22 cellular contexts compared by ENCODE assay signal in the genomic region with DNA sequence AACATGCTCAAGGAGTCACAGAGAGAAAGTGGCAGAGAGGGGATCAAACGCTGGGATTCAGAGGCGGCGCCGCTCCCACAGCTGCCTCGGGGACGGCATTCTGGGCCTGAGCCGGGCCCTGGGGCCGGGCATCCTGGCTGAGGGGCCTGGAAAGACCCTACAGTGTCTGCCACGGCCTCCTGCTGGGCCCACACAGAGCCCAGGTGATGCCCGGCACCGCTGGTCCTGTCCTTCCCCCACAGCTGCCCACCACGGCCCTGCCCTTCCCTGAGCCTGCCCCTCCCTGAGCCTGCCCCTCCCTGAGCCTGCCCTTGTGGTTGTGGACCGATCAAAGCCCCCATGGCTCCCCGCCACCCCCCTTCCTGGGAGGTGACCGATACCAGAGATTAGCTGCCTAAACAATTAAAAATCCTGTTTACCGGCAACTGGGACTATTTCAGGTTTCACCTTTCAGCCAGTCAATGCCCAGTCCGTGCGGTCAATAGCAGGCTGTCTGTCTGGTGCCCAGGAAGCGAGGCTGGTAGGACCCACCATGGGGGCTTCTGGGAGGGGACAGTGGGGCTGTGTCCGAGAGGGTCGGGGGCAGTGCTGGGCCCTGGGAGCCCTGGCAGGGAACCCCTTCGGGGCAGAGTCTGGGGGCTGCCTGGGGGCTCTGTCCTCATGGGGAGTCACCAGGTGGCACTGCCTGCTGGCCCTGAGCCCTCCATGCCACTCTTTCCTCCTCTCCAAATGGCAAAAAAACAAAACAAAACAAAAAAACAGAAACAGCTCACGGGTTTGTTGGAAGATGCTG. TPM values are rescaled to one million over a fixed set of nuclear protein-coding genes. Genes with fewer than 3 reads are reported as not detected.
DNase-seq lines count a peak whose midpoint lies in the region; ATAC-seq and TF ChIP-seq lines count a peak whose summit lies in the region.
"Had no signal": no experiment of that assay in that cellular context is flagged by ENCODE, and none has a peak within 500 bp of the region (broad histone marks: within the 10 kb centered on the region; RNA-seq: fewer than 3 reads in every experiment).

No MANE protein-coding gene starts in this region.

- H3K9ac ChIP-seq in Loucy (ENCODE audit: low read depth, low read length, poor library complexity, severe bottlenecking), result no peak overlapping the region
- H3K9ac ChIP-seq: KMS-11, SK-N-SH had no signal

- H3K27me3 Mint-ChIP-seq in Calu3 (ENCODE audit: unreplicated experiment) (peaks cover 100% of the 10 kb centered on the region), progenitor cell of endocrine pancreas (no peaks in the 10 kb centered on the region), T-helper 17 cell (peaks cover 30% of the 10 kb centered on the region), T-cell (peaks cover 3 to 22% of the 10 kb centered on the region in 2 donors)

- no peak for DNase-seq in Calu3
- peak; percentile 21 to 35 for DNase-seq in erythroblast (lab: John Stamatoyannopoulos, UW)
- DNase-seq in progenitor cell of endocrine pancreas (ENCODE audit: low spot score, unreplicated experiment), result no peak
- DNase-seq in T-helper 17 cell, result no peak
- DNase-seq in NOMO-1 (lab: John Stamatoyannopoulos, UW; ENCODE audit: unreplicated experiment in 2 of 2), result no peak
- DNase-seq in T-cell, result no peak
- DNase-seq: CD8-positive, alpha-beta T cell; DND-41; IMR-90; NCI-H1092; NCI-H1417 treated with DMSO at 0.1 percent for 48 hours; NCI-H187; NCI-H2081 treated with DMSO at 0.1 percent for 48 hours; NCI-H2171 treated with DMSO at 0.1 percent for 48 hours; NCI-H524; NCI-H774; PC-3; SK-N-SH; SW 1271 had no signal

- TF ChIP-seq CTCF in Calu3 (IDR thresholded peaks at IDR 0.05; ENCODE audit: unreplicated experiment), result no peak
- TF ChIP-seq CTCF in Loucy (conservative IDR thresholded peaks at IDR 0.05; ENCODE audit: low read length), result no peak
- TF ChIP-seq CTCF in progenitor cell of endocrine pancreas (IDR thresholded peaks at IDR 0.05; ENCODE audit: unreplicated experiment), result no peak

- BruUV-seq in Calu3 (replicated peaks; lab: Mats Ljungman, UMichigan), result no TSS peak

- no peaks in the 10 kb centered on the region for H3K9me3 Mint-ChIP-seq in Calu3 (ENCODE audit: low read depth, unreplicated experiment)
- no peaks in the 10 kb centered on the region for H3K9me3 Mint-ChIP-seq in progenitor cell of endocrine pancreas (ENCODE audit: low read depth)
- H3K9me3 Mint-ChIP-seq in T-cell, result no peaks in the 10 kb centered on the region
- H3K9me3 Mint-ChIP-seq: CD8-positive, alpha-beta T cell had no signal

- H2AFZ ChIP-seq in Loucy (ENCODE audit: low read length), result no peak overlapping the region

- POLR2A ChIA-PET in T-cell (lab: Charles Lee), result no interaction called here

- H3K9me2 ChIP-seq in Loucy (replicated peaks; ENCODE audit: low read depth, low read length), result no peaks in the 10 kb centered on the region
- H3K9me2 ChIP-seq: SK-N-SH had no signal

- H3K36me3 ChIP-seq in Loucy (ENCODE audit: insufficient read depth, low read length), result no peaks in the 10 kb centered on the region

- H3F3A ChIP-seq in Loucy (ENCODE audit: low read depth), result no peaks in the 10 kb centered on the region

- TF ChIP-seq POLR2A in erythroblast (IDR thresholded peaks at IDR 0.05; ENCODE audit: low read length), result no peak

- peak overlapping the region; percentile 3 for H3K4me3 ChIP-seq in Loucy (ENCODE audit: low read length, poor library complexity, severe bottlenecking)

- H3K4me1 ChIP-seq in Loucy (ENCODE audit: insufficient read depth, low read length, poor library complexity, severe bottlenecking), result peaks cover 14% of the 10 kb centered on the region

- no peaks in the 10 kb centered on the region for H3K9me3 ChIP-seq in Loucy (ENCODE audit: insufficient read depth, low read depth, low read length)
- H3K9me3 ChIP-seq in T-helper 17 cell (ENCODE audit: control insufficient read depth, low read length, poor library complexity, severe bottlenecking), result no peaks in the 10 kb centered on the region
- H3K9me3 ChIP-seq: SK-N-SH had no signal

- H3K36me3 Mint-ChIP-seq in Calu3 (ENCODE audit: insufficient read depth, unreplicated experiment) (peaks cover 5% of the 10 kb centered on the region), progenitor cell of endocrine pancreas (ENCODE audit: insufficient read depth) (no peaks in the 10 kb centered on the region), T-helper 17 cell (ENCODE audit: low read depth) (no peaks in the 10 kb centered on the region), T-cell (no peaks in the 10 kb centered on the region)
- H3K36me3 Mint-ChIP-seq: CD8-positive, alpha-beta T cell had no signal

- peak overlapping the region; percentile 8 for H3K27ac Mint-ChIP-seq in Calu3 (ENCODE audit: unreplicated experiment)
- H3K27ac Mint-ChIP-seq in progenitor cell of endocrine pancreas, result peak overlapping the region; percentile 55
- H3K27ac Mint-ChIP-seq in T-helper 17 cell, result no peak overlapping the region
- H3K27ac Mint-ChIP-seq in T-cell, result no peak overlapping the region
- H3K27ac Mint-ChIP-seq: CD8-positive, alpha-beta T cell had no signal

- H3K4me3 Mint-ChIP-seq in Calu3 (ENCODE audit: low read depth, unreplicated experiment), result no peak overlapping the region
- no peak overlapping the region for H3K4me3 Mint-ChIP-seq in progenitor cell of endocrine pancreas (ENCODE audit: low read depth)
- H3K4me3 Mint-ChIP-seq in T-helper 17 cell, result no peak overlapping the region
- no peak overlapping the region for H3K4me3 Mint-ChIP-seq in T-cell
- H3K4me3 Mint-ChIP-seq: CD8-positive, alpha-beta T cell had no signal

- H4K20me1 ChIP-seq in Loucy (ENCODE audit: insufficient read depth, low read length, poor library complexity, severe bottlenecking), result no peaks in the 10 kb centered on the region

- H3K79me2 ChIP-seq in Loucy (ENCODE audit: insufficient read depth, low read length), result no peaks in the 10 kb centered on the region

- peak overlapping the region; percentile 52 for H3K4me2 ChIP-seq in Loucy (ENCODE audit: low read depth, low read length, poor library complexity, severe bottlenecking)
- H3K4me2 ChIP-seq: KMS-11, SK-N-SH had no signal

- no peak for ATAC-seq in T-helper 17 cell
- no peak for ATAC-seq in T-cell (replicated peaks in 1 of 4)
- ATAC-seq: CD8-positive, alpha-beta T cell; PC-3 had no signal

- no peaks in the 10 kb centered on the region for H3K27me3 ChIP-seq in Loucy (ENCODE audit: insufficient read depth, low read length, poor library complexity, severe bottlenecking)

- CTCF ChIA-PET in Calu3 (lab: Charles Lee), result interaction anchor here (0.6 kb wide), 1 partner anchor 257 kb away, joined by 3 read pairs; no protein-coding TSS in a partner anchor
- CTCF ChIA-PET in T-cell (lab: Charles Lee), result interaction anchor here in 1 of 2 donors (0.6 kb wide), 1 partner anchor 1512 kb away, joined by 3 read pairs; no protein-coding TSS in a partner anchor

- H3K4me1 Mint-ChIP-seq in Calu3 (ENCODE audit: low read depth, unreplicated experiment) (peaks cover 7% of the 10 kb centered on the region), progenitor cell of endocrine pancreas (ENCODE audit: low read depth) (peaks cover 16% of the 10 kb centered on the region), T-helper 17 cell (no peaks in the 10 kb centered on the region), T-cell (no peaks in the 10 kb centered on the region)

- intact Hi-C loops in Calu3 (cut with micrococcal nuclease; ENCODE audit: unreplicated experiment), result no loop called here

RNA-seq across cellular contexts. Expression of gene GATA5, which starts 55.4 kb away (rescaled TPM):
- total RNA-seq in Calu3 (2022) (not detected in 2 replicates), progenitor cell of endocrine pancreas (3.8 and 4.8 TPM in 2 replicates), T-helper 17 cell (not detected), T-cell (not detected)
- total RNA-seq: A673; CD8-positive, alpha-beta T cell; IMR-90 had no signal

Comparison
In these comparisons a context has a peak if more than half of its experiments do, and no peak if none do; other contexts are left out.
1. DNase-seq: peak in erythroblast (2 of 2); none in Calu3 (single experiment), progenitor cell of endocrine pancreas (single experiment), T-helper 17 cell (0 of 3), NOMO-1 (0 of 2) and T-cell (0 of 34).
2. H3K27ac Mint-ChIP-seq: peak in Calu3 (single experiment) and progenitor cell of endocrine pancreas (single experiment); none in T-helper 17 cell (single experiment) and T-cell (0 of 2).